1 cellular context compared by ENCODE assay signal in the genomic region with DNA sequence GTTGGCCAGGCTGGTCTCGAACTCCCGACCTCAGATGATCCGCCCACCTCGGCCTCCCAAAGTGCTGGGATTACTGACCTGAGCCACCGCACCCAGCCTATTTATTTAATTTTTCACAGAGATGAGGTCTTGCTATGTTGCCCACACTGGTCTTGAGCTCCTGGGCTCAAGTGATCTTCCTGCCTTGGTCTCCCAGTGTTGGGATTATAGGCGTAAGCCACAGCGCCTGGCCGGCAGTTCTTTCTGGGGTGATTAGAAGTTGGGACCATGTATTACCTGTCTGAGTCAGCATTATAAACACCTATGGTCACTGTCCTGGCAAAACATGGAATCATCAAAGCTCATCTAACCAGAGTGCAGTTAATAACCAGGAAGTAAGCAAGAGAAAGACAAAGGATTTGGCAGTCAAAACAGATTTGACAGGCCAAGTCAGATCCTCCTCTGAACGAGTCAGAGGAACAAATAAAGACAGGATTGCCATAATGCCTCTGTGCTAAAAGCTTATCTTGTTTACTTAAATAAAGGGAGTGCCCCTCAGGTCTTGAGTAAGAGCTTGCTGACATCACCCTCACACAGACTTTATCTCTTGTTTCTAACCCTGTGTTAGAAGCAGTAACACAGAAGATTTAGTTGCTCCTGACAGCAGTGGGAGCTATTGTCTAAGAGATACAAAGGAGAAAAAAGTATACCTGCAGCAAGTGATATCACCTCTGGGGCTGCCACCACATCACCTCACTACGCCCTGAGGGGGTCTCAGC.
TF ChIP-seq lines count a peak whose summit lies in the region.

No MANE protein-coding gene starts in this region.

TF ChIP-seq in K562, 482 proteins besides CTCF, POLR2A, EP300 and RAD21 (continued from another document and continues in another):
- TF ChIP-seq, protein P1, sequence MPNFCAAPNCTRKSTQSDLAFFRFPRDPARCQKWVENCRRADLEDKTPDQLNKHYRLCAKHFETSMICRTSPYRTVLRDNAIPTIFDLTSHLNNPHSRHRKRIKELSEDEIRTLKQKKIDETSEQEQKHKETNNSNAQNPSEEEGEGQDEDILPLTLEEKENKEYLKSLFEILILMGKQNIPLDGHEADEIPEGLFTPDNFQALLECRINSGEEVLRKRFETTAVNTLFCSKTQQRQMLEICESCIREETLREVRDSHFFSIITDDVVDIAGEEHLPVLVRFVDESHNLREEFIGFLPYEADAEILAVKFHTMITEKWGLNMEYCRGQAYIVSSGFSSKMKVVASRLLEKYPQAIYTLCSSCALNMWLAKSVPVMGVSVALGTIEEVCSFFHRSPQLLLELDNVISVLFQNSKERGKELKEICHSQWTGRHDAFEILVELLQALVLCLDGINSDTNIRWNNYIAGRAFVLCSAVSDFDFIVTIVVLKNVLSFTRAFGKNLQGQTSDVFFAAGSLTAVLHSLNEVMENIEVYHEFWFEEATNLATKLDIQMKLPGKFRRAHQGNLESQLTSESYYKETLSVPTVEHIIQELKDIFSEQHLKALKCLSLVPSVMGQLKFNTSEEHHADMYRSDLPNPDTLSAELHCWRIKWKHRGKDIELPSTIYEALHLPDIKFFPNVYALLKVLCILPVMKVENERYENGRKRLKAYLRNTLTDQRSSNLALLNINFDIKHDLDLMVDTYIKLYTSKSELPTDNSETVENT (CRISPR knock-in tag; IDR thresholded peaks at IDR 0.05), result peak; percentile 10; the same call in 1 of the 2 replicates
- TF ChIP-seq MAFF (IDR thresholded peaks at IDR 0.05; ENCODE audit: low read length) (peak; percentile 92), NR4A1 (CRISPR knock-in tag; IDR thresholded peaks at IDR 0.05) (peak; percentile 11; the same call in 1 of the 2 replicates), NR4A1 (tag; IDR thresholded peaks at IDR 0.05) (no peak), KAT2B (IDR thresholded peaks at IDR 0.05; ENCODE audit: low read depth, low read length) (peak; percentile 74), FOXA3 (CRISPR knock-in tag; conservative IDR thresholded peaks at IDR 0.05 in 1 of 2, IDR thresholded peaks at IDR 0.05 in 1 of 2) (peak in 1 of 2 experiments; percentile 100; a peak in 2 of 4 replicates), PRDM10 (IDR thresholded peaks at IDR 0.05; ENCODE audit: partially characterized antibody) (no peak), CHD4 (IDR thresholded peaks at IDR 0.05; ENCODE audit: insufficient read depth, insufficient replicate concordance, low read depth, low read length, poor library complexity, severe bottlenecking) (peak; percentile 82), ELF2 (CRISPR knock-in tag; IDR thresholded peaks at IDR 0.05) (no peak), SAP30 (IDR thresholded peaks at IDR 0.05; ENCODE audit: borderline replicate concordance, insufficient read depth, low read depth, low read length, poor library complexity, severe bottlenecking) (peak; percentile 70), XRCC5 (IDR thresholded peaks at IDR 0.05; ENCODE audit: low read depth, low read length) (peak; percentile 9), ZNF551 (CRISPR knock-in tag; IDR thresholded peaks at IDR 0.05) (no peak), RBBP5 (IDR thresholded peaks at IDR 0.05; ENCODE audit: borderline replicate concordance, insufficient read depth, low read length, poor library complexity, severe bottlenecking) (peak; percentile 65), ZFPM2 (CRISPR knock-in tag; IDR thresholded peaks at IDR 0.05) (0 out of 2 replicates have a peak, but pooled peaks have one; percentile 90), CBX8 (IDR thresholded peaks at IDR 0.05; ENCODE audit: borderline replicate concordance, extremely low read depth, low read depth, low read length, poor library complexity, severe bottlenecking) (no peak), HMGXB4 (CRISPR knock-in tag; IDR thresholded peaks at IDR 0.05) (peak; percentile 69; the same call in 1 of the 2 replicates), ZFP1 (CRISPR knock-in tag; IDR thresholded peaks at IDR 0.05) (no peak; the same call in 1 of the 2 replicates), TEAD1 (CRISPR knock-in tag; IDR thresholded peaks at IDR 0.05) (peak in 1 of 2 experiments; percentile 95; a peak in 2 of 4 replicates), JUND (IDR thresholded peaks at IDR 0.05; ENCODE audit: borderline replicate concordance, low read depth, low read length) (peak; percentile 100), JUND (tag; IDR thresholded peaks at IDR 0.05; ENCODE audit: borderline replicate concordance, low read depth, low read length) (no peak), MITF (IDR thresholded peaks at IDR 0.05) (no peak), TGIF2 (CRISPR knock-in tag; IDR thresholded peaks at IDR 0.05) (no peak), MLX (CRISPR knock-in tag; conservative IDR thresholded peaks at IDR 0.05) (0 out of 4 replicates have a peak, but pooled peaks of 1 of the 2 experiments have one; percentile 22), SP1 (CRISPR knock-in tag; IDR thresholded peaks at IDR 0.05) (peak; percentile 97), ZNF239 (CRISPR knock-in tag; IDR thresholded peaks at IDR 0.05) (peak; percentile 74), HNRNPUL1 (IDR thresholded peaks at IDR 0.05; ENCODE audit: low read length) (peak; percentile 37; the same call in 1 of the 2 replicates), SETDB1 (IDR thresholded peaks at IDR 0.05; ENCODE audit: low read length) (peak; percentile 94), ATF2 (CRISPR knock-in tag; IDR thresholded peaks at IDR 0.05) (no peak), GABPB2 (CRISPR knock-in tag; conservative IDR thresholded peaks at IDR 0.05) (peak; percentile 92; the same call in 1 of the 2 replicates), RHOXF2B (CRISPR knock-in tag; conservative IDR thresholded peaks at IDR 0.05) (peak; percentile 96)
- TF ChIP-seq, protein P2, sequence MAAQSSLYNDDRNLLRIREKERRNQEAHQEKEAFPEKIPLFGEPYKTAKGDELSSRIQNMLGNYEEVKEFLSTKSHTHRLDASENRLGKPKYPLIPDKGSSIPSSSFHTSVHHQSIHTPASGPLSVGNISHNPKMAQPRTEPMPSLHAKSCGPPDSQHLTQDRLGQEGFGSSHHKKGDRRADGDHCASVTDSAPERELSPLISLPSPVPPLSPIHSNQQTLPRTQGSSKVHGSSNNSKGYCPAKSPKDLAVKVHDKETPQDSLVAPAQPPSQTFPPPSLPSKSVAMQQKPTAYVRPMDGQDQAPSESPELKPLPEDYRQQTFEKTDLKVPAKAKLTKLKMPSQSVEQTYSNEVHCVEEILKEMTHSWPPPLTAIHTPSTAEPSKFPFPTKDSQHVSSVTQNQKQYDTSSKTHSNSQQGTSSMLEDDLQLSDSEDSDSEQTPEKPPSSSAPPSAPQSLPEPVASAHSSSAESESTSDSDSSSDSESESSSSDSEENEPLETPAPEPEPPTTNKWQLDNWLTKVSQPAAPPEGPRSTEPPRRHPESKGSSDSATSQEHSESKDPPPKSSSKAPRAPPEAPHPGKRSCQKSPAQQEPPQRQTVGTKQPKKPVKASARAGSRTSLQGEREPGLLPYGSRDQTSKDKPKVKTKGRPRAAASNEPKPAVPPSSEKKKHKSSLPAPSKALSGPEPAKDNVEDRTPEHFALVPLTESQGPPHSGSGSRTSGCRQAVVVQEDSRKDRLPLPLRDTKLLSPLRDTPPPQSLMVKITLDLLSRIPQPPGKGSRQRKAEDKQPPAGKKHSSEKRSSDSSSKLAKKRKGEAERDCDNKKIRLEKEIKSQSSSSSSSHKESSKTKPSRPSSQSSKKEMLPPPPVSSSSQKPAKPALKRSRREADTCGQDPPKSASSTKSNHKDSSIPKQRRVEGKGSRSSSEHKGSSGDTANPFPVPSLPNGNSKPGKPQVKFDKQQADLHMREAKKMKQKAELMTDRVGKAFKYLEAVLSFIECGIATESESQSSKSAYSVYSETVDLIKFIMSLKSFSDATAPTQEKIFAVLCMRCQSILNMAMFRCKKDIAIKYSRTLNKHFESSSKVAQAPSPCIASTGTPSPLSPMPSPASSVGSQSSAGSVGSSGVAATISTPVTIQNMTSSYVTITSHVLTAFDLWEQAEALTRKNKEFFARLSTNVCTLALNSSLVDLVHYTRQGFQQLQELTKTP (IDR thresholded peaks at IDR 0.05; ENCODE audit: low read depth in 1 of 2, partially characterized antibody in 2 of 2), result no peak
- TF ChIP-seq, protein P3, sequence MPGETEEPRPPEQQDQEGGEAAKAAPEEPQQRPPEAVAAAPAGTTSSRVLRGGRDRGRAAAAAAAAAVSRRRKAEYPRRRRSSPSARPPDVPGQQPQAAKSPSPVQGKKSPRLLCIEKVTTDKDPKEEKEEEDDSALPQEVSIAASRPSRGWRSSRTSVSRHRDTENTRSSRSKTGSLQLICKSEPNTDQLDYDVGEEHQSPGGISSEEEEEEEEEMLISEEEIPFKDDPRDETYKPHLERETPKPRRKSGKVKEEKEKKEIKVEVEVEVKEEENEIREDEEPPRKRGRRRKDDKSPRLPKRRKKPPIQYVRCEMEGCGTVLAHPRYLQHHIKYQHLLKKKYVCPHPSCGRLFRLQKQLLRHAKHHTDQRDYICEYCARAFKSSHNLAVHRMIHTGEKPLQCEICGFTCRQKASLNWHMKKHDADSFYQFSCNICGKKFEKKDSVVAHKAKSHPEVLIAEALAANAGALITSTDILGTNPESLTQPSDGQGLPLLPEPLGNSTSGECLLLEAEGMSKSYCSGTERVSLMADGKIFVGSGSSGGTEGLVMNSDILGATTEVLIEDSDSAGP (CRISPR knock-in tag; IDR thresholded peaks at IDR 0.05), result peak; percentile 74; the same call in 1 of the 2 replicates
- TF ChIP-seq, protein P4, sequence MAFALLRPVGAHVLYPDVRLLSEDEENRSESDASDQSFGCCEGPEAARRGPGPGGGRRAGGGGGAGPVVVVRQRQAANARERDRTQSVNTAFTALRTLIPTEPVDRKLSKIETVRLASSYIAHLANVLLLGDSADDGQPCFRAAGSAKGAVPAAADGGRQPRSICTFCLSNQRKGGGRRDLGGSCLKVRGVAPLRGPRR (CRISPR knock-in tag; IDR thresholded peaks at IDR 0.05), result no peak; the same call in 1 of the 2 replicates
- TF ChIP-seq, protein P5, sequence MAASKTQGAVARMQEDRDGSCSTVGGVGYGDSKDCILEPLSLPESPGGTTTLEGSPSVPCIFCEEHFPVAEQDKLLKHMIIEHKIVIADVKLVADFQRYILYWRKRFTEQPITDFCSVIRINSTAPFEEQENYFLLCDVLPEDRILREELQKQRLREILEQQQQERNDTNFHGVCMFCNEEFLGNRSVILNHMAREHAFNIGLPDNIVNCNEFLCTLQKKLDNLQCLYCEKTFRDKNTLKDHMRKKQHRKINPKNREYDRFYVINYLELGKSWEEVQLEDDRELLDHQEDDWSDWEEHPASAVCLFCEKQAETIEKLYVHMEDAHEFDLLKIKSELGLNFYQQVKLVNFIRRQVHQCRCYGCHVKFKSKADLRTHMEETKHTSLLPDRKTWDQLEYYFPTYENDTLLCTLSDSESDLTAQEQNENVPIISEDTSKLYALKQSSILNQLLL (CRISPR knock-in tag; IDR thresholded peaks at IDR 0.05; ENCODE audit: borderline replicate concordance), result no peak
